ENCODE assay signal across 2 cellular contexts in the genomic region with DNA sequence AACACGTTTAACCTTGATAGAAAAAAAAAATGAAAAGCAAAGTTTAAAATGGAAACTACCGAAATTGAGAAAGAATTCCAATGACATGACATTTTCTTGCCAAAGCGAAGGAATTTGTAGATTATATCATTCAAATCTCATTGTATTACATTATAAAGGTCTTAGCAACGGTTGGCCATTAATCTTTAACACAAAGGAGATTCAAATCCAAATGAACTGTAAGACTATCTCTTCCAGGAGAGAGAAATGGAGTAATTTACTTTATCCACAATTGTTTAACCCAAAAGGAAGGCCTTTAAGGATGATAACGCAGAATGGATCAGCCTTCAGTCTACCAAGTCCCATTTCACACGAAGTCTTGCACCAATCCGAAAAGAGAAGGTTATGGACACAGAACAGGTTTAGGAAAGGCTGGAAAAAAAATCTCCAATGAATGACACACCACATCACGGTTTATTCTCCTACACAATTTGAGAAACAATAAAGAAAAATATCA.
TF ChIP-seq lines count a peak whose summit lies in the region.

No MANE protein-coding gene starts in this region.

TF ChIP-seq in HEK293, 187 proteins besides CTCF, POLR2A, EP300 and RAD21 (continued from another document and continues in another):
- TF ChIP-seq, protein P1, sequence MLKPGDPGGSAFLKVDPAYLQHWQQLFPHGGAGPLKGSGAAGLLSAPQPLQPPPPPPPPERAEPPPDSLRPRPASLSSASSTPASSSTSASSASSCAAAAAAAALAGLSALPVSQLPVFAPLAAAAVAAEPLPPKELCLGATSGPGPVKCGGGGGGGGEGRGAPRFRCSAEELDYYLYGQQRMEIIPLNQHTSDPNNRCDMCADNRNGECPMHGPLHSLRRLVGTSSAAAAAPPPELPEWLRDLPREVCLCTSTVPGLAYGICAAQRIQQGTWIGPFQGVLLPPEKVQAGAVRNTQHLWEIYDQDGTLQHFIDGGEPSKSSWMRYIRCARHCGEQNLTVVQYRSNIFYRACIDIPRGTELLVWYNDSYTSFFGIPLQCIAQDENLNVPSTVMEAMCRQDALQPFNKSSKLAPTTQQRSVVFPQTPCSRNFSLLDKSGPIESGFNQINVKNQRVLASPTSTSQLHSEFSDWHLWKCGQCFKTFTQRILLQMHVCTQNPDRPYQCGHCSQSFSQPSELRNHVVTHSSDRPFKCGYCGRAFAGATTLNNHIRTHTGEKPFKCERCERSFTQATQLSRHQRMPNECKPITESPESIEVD (tag by site-specific recombination; IDR thresholded peaks at IDR 0.05) = peak; percentile 3; the same call in 1 of the 2 replicates
- TF ChIP-seq ZNF791 (tag by site-specific recombination; IDR thresholded peaks at IDR 0.05) = no peak
- no peak for TF ChIP-seq ZNF433 (tag by site-specific recombination; IDR thresholded peaks at IDR 0.05; ENCODE audit: low read depth)
- TF ChIP-seq ZNF76 (tag by site-specific recombination; IDR thresholded peaks at IDR 0.05; ENCODE audit: borderline replicate concordance, low read depth) = no peak
- 0 out of 2 replicates have a peak, but pooled peaks have one; percentile 18 for TF ChIP-seq ZNF660 (tag by site-specific recombination; IDR thresholded peaks at IDR 0.05)
- TF ChIP-seq ZNF658 (tag by site-specific recombination; IDR thresholded peaks at IDR 0.05) = no peak
- peak; percentile 98 for TF ChIP-seq ZNF600 (tag by site-specific recombination; IDR thresholded peaks at IDR 0.05)
- peak; percentile 42; the same call in 1 of the 2 replicates for TF ChIP-seq ZNF366 (tag by site-specific recombination; conservative IDR thresholded peaks at IDR 0.05)
- TF ChIP-seq ZNF404 (tag by site-specific recombination; IDR thresholded peaks at IDR 0.05) = no peak
- no peak for TF ChIP-seq ZNF112 (tag by site-specific recombination; IDR thresholded peaks at IDR 0.05)
- TF ChIP-seq, protein P2, sequence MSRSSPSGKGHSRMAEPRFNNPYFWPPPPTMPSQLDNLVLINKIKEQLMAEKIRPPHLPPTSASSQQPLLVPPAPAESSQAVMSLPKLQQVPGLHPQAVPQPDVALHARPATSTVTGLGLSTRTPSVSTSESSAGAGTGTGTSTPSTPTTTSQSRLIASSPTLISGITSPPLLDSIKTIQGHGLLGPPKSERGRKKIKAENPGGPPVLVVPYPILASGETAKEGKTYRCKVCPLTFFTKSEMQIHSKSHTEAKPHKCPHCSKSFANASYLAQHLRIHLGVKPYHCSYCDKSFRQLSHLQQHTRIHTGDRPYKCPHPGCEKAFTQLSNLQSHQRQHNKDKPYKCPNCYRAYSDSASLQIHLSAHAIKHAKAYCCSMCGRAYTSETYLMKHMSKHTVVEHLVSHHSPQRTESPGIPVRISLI (tag by site-specific recombination; IDR thresholded peaks at IDR 0.05) = no peak
- 0 out of 2 replicates have a peak, but pooled peaks have one; percentile 6 for TF ChIP-seq ZSCAN30 (tag by site-specific recombination; IDR thresholded peaks at IDR 0.05)
- TF ChIP-seq, protein P3, sequence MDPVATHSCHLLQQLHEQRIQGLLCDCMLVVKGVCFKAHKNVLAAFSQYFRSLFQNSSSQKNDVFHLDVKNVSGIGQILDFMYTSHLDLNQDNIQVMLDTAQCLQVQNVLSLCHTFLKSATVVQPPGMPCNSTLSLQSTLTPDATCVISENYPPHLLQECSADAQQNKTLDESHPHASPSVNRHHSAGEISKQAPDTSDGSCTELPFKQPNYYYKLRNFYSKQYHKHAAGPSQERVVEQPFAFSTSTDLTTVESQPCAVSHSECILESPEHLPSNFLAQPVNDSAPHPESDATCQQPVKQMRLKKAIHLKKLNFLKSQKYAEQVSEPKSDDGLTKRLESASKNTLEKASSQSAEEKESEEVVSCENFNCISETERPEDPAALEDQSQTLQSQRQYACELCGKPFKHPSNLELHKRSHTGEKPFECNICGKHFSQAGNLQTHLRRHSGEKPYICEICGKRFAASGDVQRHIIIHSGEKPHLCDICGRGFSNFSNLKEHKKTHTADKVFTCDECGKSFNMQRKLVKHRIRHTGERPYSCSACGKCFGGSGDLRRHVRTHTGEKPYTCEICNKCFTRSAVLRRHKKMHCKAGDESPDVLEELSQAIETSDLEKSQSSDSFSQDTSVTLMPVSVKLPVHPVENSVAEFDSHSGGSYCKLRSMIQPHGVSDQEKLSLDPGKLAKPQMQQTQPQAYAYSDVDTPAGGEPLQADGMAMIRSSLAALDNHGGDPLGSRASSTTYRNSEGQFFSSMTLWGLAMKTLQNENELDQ (tag by site-specific recombination; IDR thresholded peaks at IDR 0.05; ENCODE audit: low read depth) = no peak
- TF ChIP-seq IKZF3 (tag by site-specific recombination; IDR thresholded peaks at IDR 0.05) = peak; percentile 75; the same call in 1 of the 2 replicates
- TF ChIP-seq ZBTB17 (tag by site-specific recombination; IDR thresholded peaks at IDR 0.05) = peak; percentile 99

TF ChIP-seq in K562, 482 proteins besides CTCF, POLR2A, EP300 and RAD21 (continued from another document):
- TF ChIP-seq CBX2 (IDR thresholded peaks at IDR 0.05; ENCODE audit: insufficient read depth, low read length, poor library complexity, severe bottlenecking) (peak; percentile 92), CREBBP (IDR thresholded peaks at IDR 0.05; ENCODE audit: low read depth, low read length) (no peak), ZNF316 (IDR thresholded peaks at IDR 0.05) (0 out of 2 replicates have a peak, but pooled peaks have one; percentile 4), CBX8 (IDR thresholded peaks at IDR 0.05; ENCODE audit: borderline replicate concordance, extremely low read depth, low read depth, low read length, poor library complexity, severe bottlenecking) (peak; percentile 30)
- TF ChIP-seq, protein P4, sequence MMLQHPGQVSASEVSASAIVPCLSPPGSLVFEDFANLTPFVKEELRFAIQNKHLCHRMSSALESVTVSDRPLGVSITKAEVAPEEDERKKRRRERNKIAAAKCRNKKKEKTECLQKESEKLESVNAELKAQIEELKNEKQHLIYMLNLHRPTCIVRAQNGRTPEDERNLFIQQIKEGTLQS (IDR thresholded peaks at IDR 0.05) = no peak
- TF ChIP-seq, protein P4 (CRISPR knock-in tag; conservative IDR thresholded peaks at IDR 0.05) = no peak
